ENCODE assay signal across 11 cellular contexts in genomic region chr2:38498039-38498438, GRCh38.
DNase-seq lines count a peak whose midpoint lies in the region; ATAC-seq, FAIRE-seq and TF ChIP-seq lines count a peak whose summit lies in the region.
"Had no signal": no experiment of that assay in that cellular context is flagged by ENCODE, and none has a peak within 500 bp of the region (broad histone marks: within the 10 kb centered on the region; RNA-seq: fewer than 3 reads in every experiment).

No MANE protein-coding gene starts in this region.

- intact Hi-C loops in K562 (cut with micrococcal nuclease) = no loop called here

- H3K79me2 ChIP-seq in K562 (ENCODE audit: control insufficient read depth, insufficient read depth, low read length) = no peaks in the 10 kb centered on the region

- peak overlapping the region in 2 of 10 experiments; percentile 9 to 25; a peak in 3 of 20 replicates for H3K4me3 ChIP-seq in BLaER1 treated with 17β-estradiol and CSF1 and Interleukin-3, amounts not matched to agents 10 nM and 100 nM
- no peak overlapping the region for H3K4me3 ChIP-seq in K562
- H3K4me3 ChIP-seq: tibial artery had no signal

- ATAC-seq in GM19395 (IDR thresholded peaks at IDR 0.05; ENCODE audit: unreplicated experiment) (peak; percentile 88), HG03571 (IDR thresholded peaks at IDR 0.05; ENCODE audit: unreplicated experiment) (peak; percentile 55), K562 (no peak; the same call in 2 of the 3 replicates), GM18867 (IDR thresholded peaks at IDR 0.05; ENCODE audit: unreplicated experiment) (no peak), foreskin keratinocyte (no peak)
- no peak for ATAC-seq in activated CD4-positive, CD25-positive, alpha-beta regulatory T cell treated with anti-CD3 and anti-CD28 coated beads, Interleukin-2, amount 50 U/mL, for 24 hours

- CTCF ChIA-PET in K562 (lab: Yijun Ruan, JAX; ENCODE audit: low intra/inter-chr PET ratio) = no interaction called here

- no peaks in the 10 kb centered on the region for H3K27me3 ChIP-seq in BLaER1 treated with 17β-estradiol and CSF1 and Interleukin-3, amounts not matched to agents 10 nM and 100 nM
- H3K27me3 ChIP-seq in K562 (ENCODE audit: control insufficient read depth in 2 of 2, insufficient read depth in 2 of 2, low read length in 2 of 2) (0 out of 5 replicates have a peak, but pooled peaks cover 0 to 6% of the 10 kb centered on the region in 2 experiments), foreskin keratinocyte (peaks cover 3% of the 10 kb centered on the region)
- H3K27me3 ChIP-seq: tibial artery had no signal

- no peak for DNase-seq in K562 (ENCODE audit: extremely low read depth in 1 of 4, low spot score in 3 of 4)
- DNase-seq in activated CD8-positive, alpha-beta memory T cell treated with anti-CD3 and anti-CD28 coated beads for 24 hours = no peak
- DNase-seq in foreskin keratinocyte = no peak
- DNase-seq: activated CD4-positive, CD25-positive, alpha-beta regulatory T cell treated with anti-CD3 and anti-CD28 coated beads, Interleukin-2, amount 50 U/mL, for 72 hours; CD4-positive, CD25-positive, alpha-beta regulatory T cell; tibial artery had no signal

- peak overlapping the region in 7 of 11 experiments; percentile 21 to 55 (median 43); a peak in 6 of 22 replicates for H3K9ac ChIP-seq in BLaER1 treated with 17β-estradiol and CSF1 and Interleukin-3, amounts not matched to agents 10 nM and 100 nM
- no peak overlapping the region for H3K9ac ChIP-seq in K562 (ENCODE audit: insufficient read depth in 1 of 2, low read depth in 2 of 2, low read length in 2 of 2)

- H4K20me1 ChIP-seq in BLaER1 treated with 17β-estradiol and CSF1 and Interleukin-3, amounts not matched to agents 10 nM and 100 nM = no peaks in the 10 kb centered on the region
- H4K20me1 ChIP-seq in K562 (replicated peaks; ENCODE audit: control insufficient read depth, insufficient read depth, low read length) = no peaks in the 10 kb centered on the region

- H2AFZ ChIP-seq in K562 (ENCODE audit: low read depth, low read length) = no peak overlapping the region

- H3K4me1 ChIP-seq in BLaER1 treated with 17β-estradiol and CSF1 and Interleukin-3, amounts not matched to agents 10 nM and 100 nM = peaks cover 27 to 50% (median 45%) of the 10 kb centered on the region in 10 experiments
- no peaks in the 10 kb centered on the region; a peak in 1 of 5 replicates for H3K4me1 ChIP-seq in K562 (replicated peaks in 1 of 2; ENCODE audit: control insufficient read depth in 2 of 2, insufficient read depth in 2 of 2, low read length in 2 of 2)
- no peaks in the 10 kb centered on the region for H3K4me1 ChIP-seq in foreskin keratinocyte

- FAIRE-seq in K562 (lab: Jason Lieb, UNC) = no peak

- peak overlapping the region; percentile 6 to 91 (median 81); a peak in 20 of 22 replicates for H3K4me2 ChIP-seq in BLaER1 treated with 17β-estradiol and CSF1 and Interleukin-3, amounts not matched to agents 10 nM and 100 nM
- no peak overlapping the region for H3K4me2 ChIP-seq in K562 (ENCODE audit: insufficient read depth, low read length)

- no TSS peak for BruUV-seq in K562 (replicated peaks; lab: Mats Ljungman, UMichigan)

- POLR2A ChIA-PET in K562 (lab: Yijun Ruan, JAX) = no interaction called here

- TF ChIP-seq CTCF in K562 (IDR thresholded peaks at IDR 0.05 in 2 of 3, conservative IDR thresholded peaks at IDR 0.05 in 1 of 3; ENCODE audit: insufficient read depth in 2 of 3, low read depth in 1 of 3, low read length in 3 of 3) (no peak), foreskin keratinocyte (conservative IDR thresholded peaks at IDR 0.05) (no peak)

- TF ChIP-seq RAD21 in K562 (CRISPR knock-in tag; conservative IDR thresholded peaks at IDR 0.05 in 1 of 2, IDR thresholded peaks at IDR 0.05 in 1 of 2) = no peak

- in situ Hi-C loops in K562 (cut with MboI) = no loop called here

- no peaks in the 10 kb centered on the region for H3K36me3 ChIP-seq in BLaER1 treated with 17β-estradiol and CSF1 and Interleukin-3, amounts not matched to agents 10 nM and 100 nM
- no peaks in the 10 kb centered on the region for H3K36me3 ChIP-seq in K562 (ENCODE audit: control insufficient read depth, insufficient read depth, low read length)
- H3K36me3 ChIP-seq: tibial artery had no signal

- TF ChIP-seq POLR2A in K562 (conservative IDR thresholded peaks at IDR 0.05) = no peak

- peak overlapping the region in 8 of 11 experiments; percentile 33 to 81 (median 69); a peak in 17 of 22 replicates for H3K27ac ChIP-seq in BLaER1 treated with 17β-estradiol and CSF1 and Interleukin-3, amounts not matched to agents 10 nM and 100 nM
- H3K27ac ChIP-seq in K562 (ENCODE audit: extremely low read depth, low read depth, low read length) (no peak overlapping the region), foreskin keratinocyte (no peak overlapping the region)
- H3K27ac ChIP-seq: tibial artery had no signal

- 75% methylated on average over 3 of the region's 3 CpGs for WGBS in K562 (ENCODE audit: insufficient coverage, low coverage, missing lambda C conversion rate)

- no peak for TF ChIP-seq EP300 in K562 (IDR thresholded peaks at IDR 0.05; ENCODE audit: low read length)

- no peaks in the 10 kb centered on the region for H3K9me1 ChIP-seq in K562 (ENCODE audit: control insufficient read depth, insufficient read depth, low read length)

- H3K9me3 ChIP-seq in BLaER1 treated with 17β-estradiol and CSF1 and Interleukin-3, amounts not matched to agents 10 nM and 100 nM (replicated peaks in 1 of 11) = peaks cover 11 to 18% (median 16%) of the 10 kb centered on the region in 11 experiments
- H3K9me3 ChIP-seq in K562 (replicated peaks; ENCODE audit: control insufficient read depth, insufficient read depth, low read depth, low read length) = peaks cover 4% of the 10 kb centered on the region; the same call in 1 of the 2 replicates

TF ChIP-seq in K562, 482 proteins besides CTCF, POLR2A, EP300 and RAD21:
- TF ChIP-seq ZBTB11 (CRISPR knock-in tag; IDR thresholded peaks at IDR 0.05) = no peak
- peak; percentile 85 for TF ChIP-seq PKNOX1 (IDR thresholded peaks at IDR 0.05)
- peak; percentile 20; the same call in 1 of the 2 replicates for TF ChIP-seq SPI1 (IDR thresholded peaks at IDR 0.05; ENCODE audit: borderline replicate concordance, low read depth, low read length)
- no peak for TF ChIP-seq CHD1 (IDR thresholded peaks at IDR 0.05; ENCODE audit: low read length)
- no peak for TF ChIP-seq TCF3 (CRISPR knock-in tag; IDR thresholded peaks at IDR 0.05)
- TF ChIP-seq PBX2 (CRISPR knock-in tag; IDR thresholded peaks at IDR 0.05; ENCODE audit: low read depth) = no peak
- peak; percentile 36; the same call in 1 of the 2 replicates for TF ChIP-seq PBX2 (tag; conservative IDR thresholded peaks at IDR 0.05; ENCODE audit: low read depth)

Comparison
In these comparisons a context has a peak if more than half of its experiments do, and no peak if none do; other contexts are left out.
1. H3K27ac ChIP-seq: peak in BLaER1 treated with 17β-estradiol and CSF1 and Interleukin-3, amounts not matched to agents 10 nM and 100 nM (8 of 11); none in K562 (single experiment) and foreskin keratinocyte (single experiment).
2. H3K9ac ChIP-seq: peak in BLaER1 treated with 17β-estradiol and CSF1 and Interleukin-3, amounts not matched to agents 10 nM and 100 nM (7 of 11); none in K562 (0 of 2).
3. ATAC-seq: peak in GM19395 (single experiment) and HG03571 (single experiment); none in K562 (single experiment), GM18867 (single experiment), activated CD4-positive, CD25-positive, alpha-beta regulatory T cell treated with anti-CD3 and anti-CD28 coated beads, Interleukin-2, amount 50 U/mL, for 24 hours (0 of 2) and foreskin keratinocyte (single experiment).